Comparison of ENCODE assay signal across 8 cellular contexts in genomic region chr12:91367234-91367849, GRCh38.
DNase-seq lines count a peak whose midpoint lies in the region; ATAC-seq and TF ChIP-seq lines count a peak whose summit lies in the region.
"Had no signal": no experiment of that assay in that cellular context is flagged by ENCODE, and none has a peak within 500 bp of the region (broad histone marks: within the 10 kb centered on the region; RNA-seq: fewer than 3 reads in every experiment).

No MANE protein-coding gene starts in this region.

- TF ChIP-seq CTCF in GM06990 (IDR thresholded peaks at IDR 0.05; ENCODE audit: insufficient read depth, low read length, poor library complexity, severe bottlenecking) (peak; percentile 60), mammary epithelial cell (conservative IDR thresholded peaks at IDR 0.05 in 1 of 2, IDR thresholded peaks at IDR 0.05 in 1 of 2; ENCODE audit: extremely low read depth in 1 of 2, insufficient read depth in 1 of 2, low read depth in 1 of 2, low read length in 2 of 2) (peak; percentile 33 to 47), osteoblast (IDR thresholded peaks at IDR 0.05; ENCODE audit: extremely low read depth, low read depth, low read length) (peak; percentile 62)

- no peaks in the 10 kb centered on the region for H3K79me2 ChIP-seq in mammary epithelial cell (ENCODE audit: insufficient read depth, low read length)
- H3K79me2 ChIP-seq in osteoblast (ENCODE audit: insufficient read depth, low read length): no peaks in the 10 kb centered on the region

- dilution Hi-C loops in mammary epithelial cell (cut with HindIII; ENCODE audit: low sequenced_read_pairs): no loop called here

- no peak overlapping the region for H3K27ac ChIP-seq in mammary epithelial cell (ENCODE audit: insufficient read depth, low read depth, low read length)
- no peak overlapping the region for H3K27ac ChIP-seq in osteoblast (ENCODE audit: low read depth, low read length)
- H3K27ac ChIP-seq: gastrocnemius medialis had no signal

- in situ Hi-C loops in mammary epithelial cell (cut with MboI; ENCODE audit: low sequenced_read_pairs in 2 of 2): no loop called here

- no peak overlapping the region for H3K4me2 ChIP-seq in mammary epithelial cell (ENCODE audit: insufficient read depth, low read depth, low read length)
- no peak overlapping the region for H3K4me2 ChIP-seq in osteoblast (ENCODE audit: insufficient read depth, low read length)

- H2AFZ ChIP-seq in mammary epithelial cell (ENCODE audit: low read depth, low read length) (no peak overlapping the region), osteoblast (ENCODE audit: low read length) (no peak overlapping the region)

- DNase-seq in GM06990 (ENCODE audit: extremely low read depth, insufficient read length): no peak
- DNase-seq in Jurkat, Clone E6-1 (ENCODE audit: low read depth, low spot score): peak; percentile 3
- no peak for DNase-seq in mammary epithelial cell
- no peak for DNase-seq in osteoblast (ENCODE audit: insufficient read length, low spot score, missing footprints)
- no peak for DNase-seq in HPDE6-E6E7 (ENCODE audit: extremely low spot score)
- DNase-seq in stimulated activated CD4-positive, alpha-beta T cell treated with anti-CD3 and anti-CD28 coated beads, Interleukin-2, amount 100 ng/mL, for 48 hours: no peak
- DNase-seq: gastrocnemius medialis had no signal

- peaks cover 2% of the 10 kb centered on the region for H4K20me1 ChIP-seq in mammary epithelial cell (ENCODE audit: insufficient read depth, low read length)
- H4K20me1 ChIP-seq in osteoblast (ENCODE audit: insufficient read depth, low read length): no peaks in the 10 kb centered on the region

- no peak for ATAC-seq in HG03025 (IDR thresholded peaks at IDR 0.05; ENCODE audit: low FRiP score, unreplicated experiment)
- ATAC-seq: gastrocnemius medialis had no signal

- H3K27me3 ChIP-seq in GM06990 (replicated peaks; ENCODE audit: control insufficient read depth, insufficient read depth, low read length) (no peaks in the 10 kb centered on the region), mammary epithelial cell (ENCODE audit: insufficient read depth, low read length) (peaks cover 8% of the 10 kb centered on the region), osteoblast (ENCODE audit: insufficient read depth, low read length) (no peaks in the 10 kb centered on the region)
- H3K27me3 ChIP-seq: gastrocnemius medialis had no signal

- no TSS peak for BruUV-seq in mammary epithelial cell (replicated peaks; lab: Mats Ljungman, UMichigan)

- CTCF ChIA-PET in mammary epithelial cell (lab: Charles Lee; ENCODE audit: low non-redundant PET): no interaction called here

- H3K4me1 ChIP-seq in mammary epithelial cell (ENCODE audit: insufficient read depth, low read length): no peaks in the 10 kb centered on the region
- H3K4me1 ChIP-seq in osteoblast (ENCODE audit: insufficient read depth, low read length): no peaks in the 10 kb centered on the region
- H3K4me1 ChIP-seq: gastrocnemius medialis had no signal

- WGBS in mammary epithelial cell (ENCODE audit: low coverage, missing lambda C conversion rate): 28% methylated on average over 2 of the region's 2 CpGs

- H3K4me3 ChIP-seq in GM06990 (replicated peaks; ENCODE audit: low read depth, low read length): no peak overlapping the region
- H3K4me3 ChIP-seq in Jurkat, Clone E6-1 (ENCODE audit: low read length): no peak overlapping the region
- no peak overlapping the region for H3K4me3 ChIP-seq in mammary epithelial cell (replicated peaks in 1 of 3; ENCODE audit: insufficient read depth in 1 of 3, low read depth in 2 of 3, low read length in 3 of 3)
- H3K4me3 ChIP-seq in osteoblast (ENCODE audit: insufficient read depth, low read length): no peak overlapping the region
- H3K4me3 ChIP-seq: gastrocnemius medialis had no signal

- H3K36me3 ChIP-seq in GM06990 (ENCODE audit: control insufficient read depth, insufficient read depth, low read length) (no peaks in the 10 kb centered on the region), mammary epithelial cell (ENCODE audit: insufficient read depth, low read length) (no peaks in the 10 kb centered on the region), osteoblast (ENCODE audit: insufficient read depth, low read length) (no peaks in the 10 kb centered on the region)
- H3K36me3 ChIP-seq: gastrocnemius medialis had no signal

- intact Hi-C loops in mammary epithelial cell (cut with micrococcal nuclease): no loop called here

- no peak overlapping the region for H3K9ac ChIP-seq in mammary epithelial cell (ENCODE audit: insufficient read depth, low read length)

- no peaks in the 10 kb centered on the region for H3K9me3 ChIP-seq in mammary epithelial cell (replicated peaks; ENCODE audit: insufficient read depth, low read length)
- no peaks in the 10 kb centered on the region for H3K9me3 ChIP-seq in osteoblast (ENCODE audit: low read depth, low read length)
- H3K9me3 ChIP-seq: gastrocnemius medialis had no signal
